21 cellular contexts compared by ENCODE assay signal in the genomic region with DNA sequence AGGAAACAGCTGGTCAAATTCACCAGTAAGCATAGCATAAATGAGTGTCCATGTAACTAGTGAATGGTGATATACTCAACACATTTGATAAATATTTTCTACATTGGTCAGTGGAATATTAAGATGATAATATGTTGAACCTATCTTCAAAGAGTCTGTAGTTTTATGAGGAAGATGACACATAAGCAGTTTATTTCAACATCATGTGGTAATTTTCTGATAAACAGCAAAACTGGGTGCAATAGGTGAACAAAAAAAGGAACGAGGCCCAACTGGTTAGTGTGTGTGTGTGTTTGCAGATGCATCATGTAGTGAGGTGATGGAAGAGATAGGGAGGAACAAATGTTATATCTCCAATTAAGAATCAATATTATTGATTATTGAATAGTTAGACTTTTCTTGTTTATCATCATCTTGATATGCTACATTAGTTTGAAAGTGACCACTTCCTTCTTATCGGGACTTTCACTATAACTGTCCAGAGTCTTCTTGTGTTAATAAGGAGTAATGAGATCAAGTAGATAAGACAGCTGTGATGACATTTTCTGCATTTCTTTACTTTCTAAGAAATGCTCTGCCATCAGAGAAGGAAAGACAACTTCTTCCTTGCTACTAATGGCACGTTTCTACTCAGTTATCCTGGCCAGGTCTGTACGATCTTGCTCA.
DNase-seq lines count a peak whose midpoint lies in the region; ATAC-seq and TF ChIP-seq lines count a peak whose summit lies in the region.
"Had no signal": no experiment of that assay in that cellular context is flagged by ENCODE, and none has a peak within 500 bp of the region (broad histone marks: within the 10 kb centered on the region; RNA-seq: fewer than 3 reads in every experiment).

No MANE protein-coding gene starts in this region.

- H3K36me3 Mint-ChIP-seq in activated CD8-positive, alpha-beta memory T cell treated with anti-CD3 and anti-CD28 coated beads, Interleukin-2, amount 10 ng/mL, durations not matched to agents 7 days and 5 days: peaks cover 71% of the 10 kb centered on the region
- peaks cover 27% of the 10 kb centered on the region for H3K36me3 Mint-ChIP-seq in activated naive CD8-positive, alpha-beta T cell
- H3K36me3 Mint-ChIP-seq in natural killer cell treated with Interleukin-12 subunit alpha and Interleukin-12 subunit beta and Interleukin-15 and Interleukin-18, amount 100 ng/mL, for 72 hours: peaks cover 50% of the 10 kb centered on the region
- H3K36me3 Mint-ChIP-seq in stimulated activated naive B cell treated with anti-CD40 and anti-IgM and Interleukin-4, amounts not matched to agents 10 μg/mL and 1 μg/mL and 100 μg/mL, for 72 hours: peaks cover 16 to 31% of the 10 kb centered on the region in 2 donors
- H3K36me3 Mint-ChIP-seq: brain had no signal

- peaks cover 32% of the 10 kb centered on the region for H3K9me3 Mint-ChIP-seq in activated CD8-positive, alpha-beta memory T cell treated with anti-CD3 and anti-CD28 coated beads, Interleukin-2, amount 10 ng/mL, durations not matched to agents 7 days and 5 days (ENCODE audit: low read depth)
- peaks cover 25% of the 10 kb centered on the region for H3K9me3 Mint-ChIP-seq in activated naive CD8-positive, alpha-beta T cell (ENCODE audit: low read depth)
- peaks cover 24% of the 10 kb centered on the region for H3K9me3 Mint-ChIP-seq in natural killer cell treated with Interleukin-12 subunit alpha and Interleukin-12 subunit beta and Interleukin-15 and Interleukin-18, amount 100 ng/mL, for 72 hours
- H3K9me3 Mint-ChIP-seq in stimulated activated naive B cell treated with anti-CD40 and anti-IgM and Interleukin-4, amounts not matched to agents 10 μg/mL and 1 μg/mL and 100 μg/mL, for 72 hours: peaks cover 22 to 25% of the 10 kb centered on the region in 2 donors

- no peak overlapping the region for H3K4me3 Mint-ChIP-seq in activated CD8-positive, alpha-beta memory T cell treated with anti-CD3 and anti-CD28 coated beads, Interleukin-2, amount 10 ng/mL, durations not matched to agents 7 days and 5 days
- no peak overlapping the region for H3K4me3 Mint-ChIP-seq in activated naive CD8-positive, alpha-beta T cell
- H3K4me3 Mint-ChIP-seq in natural killer cell treated with Interleukin-12 subunit alpha and Interleukin-12 subunit beta and Interleukin-15 and Interleukin-18, amount 100 ng/mL, for 72 hours: peak overlapping the region; percentile 54
- H3K4me3 Mint-ChIP-seq in stimulated activated naive B cell treated with anti-CD40 and anti-IgM and Interleukin-4, amounts not matched to agents 10 μg/mL and 1 μg/mL and 100 μg/mL, for 72 hours: no peak overlapping the region
- H3K4me3 Mint-ChIP-seq: brain, WTC11 had no signal

- CTCF ChIA-PET in activated CD8-positive, alpha-beta memory T cell treated with anti-CD3 and anti-CD28 coated beads, Interleukin-2, amount 10 ng/mL, durations not matched to agents 7 days and 5 days (lab: Charles Lee): interaction anchor here (1.2 to 3.5 kb wide), 6 partner anchors 9 to 312 kb away, joined by 3 to 30 read pairs (median 6); no protein-coding TSS in a partner anchor

- TF ChIP-seq CTCF in GM13976 (IDR thresholded peaks at IDR 0.05; ENCODE audit: borderline replicate concordance, control extremely low read depth, extremely low read depth, insufficient read depth, missing control alignments): no peak

- peaks cover 74% of the 10 kb centered on the region for H3K4me1 Mint-ChIP-seq in activated CD8-positive, alpha-beta memory T cell treated with anti-CD3 and anti-CD28 coated beads, Interleukin-2, amount 10 ng/mL, durations not matched to agents 7 days and 5 days
- H3K4me1 Mint-ChIP-seq in activated naive CD8-positive, alpha-beta T cell (ENCODE audit: low read depth): peaks cover 78% of the 10 kb centered on the region
- peaks cover 71 to 81% of the 10 kb centered on the region in 2 donors for H3K4me1 Mint-ChIP-seq in natural killer cell treated with Interleukin-12 subunit alpha and Interleukin-12 subunit beta and Interleukin-15 and Interleukin-18, amount 100 ng/mL, for 72 hours (ENCODE audit: low read depth in 2 of 2)
- H3K4me1 Mint-ChIP-seq in stimulated activated naive B cell treated with anti-CD40 and anti-IgM and Interleukin-4, amounts not matched to agents 10 μg/mL and 1 μg/mL and 100 μg/mL, for 72 hours: peaks cover 38 to 44% of the 10 kb centered on the region in 2 donors
- H3K4me1 Mint-ChIP-seq: brain, WTC11 had no signal

- ATAC-seq in activated CD8-positive, alpha-beta memory T cell treated with anti-CD3 and anti-CD28 coated beads, Interleukin-2, amount 10 ng/mL, durations not matched to agents 7 days and 5 days: no peak
- ATAC-seq in natural killer cell treated with Interleukin-12 subunit alpha and Interleukin-12 subunit beta and Interleukin-15 and Interleukin-18, amount 100 ng/mL, for 72 hours: no peak
- no peak for ATAC-seq in stimulated activated naive B cell treated with anti-CD40 and anti-IgM and Interleukin-4, amounts not matched to agents 10 μg/mL and 1 μg/mL and 100 μg/mL, for 72 hours (replicated peaks)
- no peak for ATAC-seq in SK-N-SH treated with all-trans-retinoic acid at 6 μM for 48 hours
- ATAC-seq: heart left ventricle, WTC11 had no signal

- H3K27ac Mint-ChIP-seq in activated CD8-positive, alpha-beta memory T cell treated with anti-CD3 and anti-CD28 coated beads, Interleukin-2, amount 10 ng/mL, durations not matched to agents 7 days and 5 days: peak overlapping the region; percentile 66
- H3K27ac Mint-ChIP-seq in activated naive CD8-positive, alpha-beta T cell: peak overlapping the region; percentile 83
- peak overlapping the region; percentile 92 to 95 for H3K27ac Mint-ChIP-seq in natural killer cell treated with Interleukin-12 subunit alpha and Interleukin-12 subunit beta and Interleukin-15 and Interleukin-18, amount 100 ng/mL, for 72 hours
- H3K27ac Mint-ChIP-seq in stimulated activated naive B cell treated with anti-CD40 and anti-IgM and Interleukin-4, amounts not matched to agents 10 μg/mL and 1 μg/mL and 100 μg/mL, for 72 hours: no peak overlapping the region
- H3K27ac Mint-ChIP-seq: brain, WTC11 had no signal

- no peaks in the 10 kb centered on the region for H3K27me3 Mint-ChIP-seq in activated CD8-positive, alpha-beta memory T cell treated with anti-CD3 and anti-CD28 coated beads, Interleukin-2, amount 10 ng/mL, durations not matched to agents 7 days and 5 days
- no peaks in the 10 kb centered on the region for H3K27me3 Mint-ChIP-seq in activated naive CD8-positive, alpha-beta T cell
- no peaks in the 10 kb centered on the region for H3K27me3 Mint-ChIP-seq in natural killer cell treated with Interleukin-12 subunit alpha and Interleukin-12 subunit beta and Interleukin-15 and Interleukin-18, amount 100 ng/mL, for 72 hours
- no peaks in the 10 kb centered on the region for H3K27me3 Mint-ChIP-seq in stimulated activated naive B cell treated with anti-CD40 and anti-IgM and Interleukin-4, amounts not matched to agents 10 μg/mL and 1 μg/mL and 100 μg/mL, for 72 hours

- DNase-seq in activated CD8-positive, alpha-beta memory T cell treated with anti-CD3 and anti-CD28 coated beads, Interleukin-2, amount 10 ng/mL, durations not matched to agents 7 days and 5 days: no peak
- no peak for DNase-seq in activated CD8-positive, alpha-beta memory T cell treated with anti-CD3 and anti-CD28 coated beads, Interleukin-2, amount 50 U/mL, for 48 hours
- DNase-seq in MV-4-11 (lab: John Stamatoyannopoulos, UW) (peak; percentile 45), GM13976 (ENCODE audit: low spot score) (no peak)
- no peak for DNase-seq in natural killer cell treated with Interleukin-12 subunit alpha and Interleukin-12 subunit beta and Interleukin-15 and Interleukin-18, amount 100 ng/mL, for 72 hours (ENCODE audit: low spot score)
- no peak for DNase-seq in stimulated activated naive B cell treated with anti-CD40 and anti-IgM and Interleukin-4, amounts not matched to agents 10 μg/mL and 1 μg/mL and 100 μg/mL, for 72 hours
- DNase-seq: C1 segment of cervical spinal cord; heart left ventricle; KG1; left ventricle myocardium inferior; NCI-H1092; NCI-H2081; NCI-H510A; SHP77; stimulated activated CD4-positive, alpha-beta T cell treated with anti-CD3 and anti-CD28 coated beads, Interleukin-12 subunit alpha, Interleukin-12 subunit beta, amount 100 ng/mL, for 4 hours; stimulated activated CD8-positive, alpha-beta memory T cell treated with anti-CD3 and anti-CD28 coated beads, Interleukin-4, amount 100 ng/mL, for 48 hours; testis had no signal

- in situ Hi-C loops in GM13976 (cut with MboI; ENCODE audit: low sequenced_read_pairs, unreplicated experiment): no loop called here

TF ChIP-seq in SK-N-SH treated with all-trans-retinoic acid at 6 μM for 48 hours, 23 proteins besides CTCF, POLR2A, EP300 and RAD21 (continues in another document):
- TF ChIP-seq ZFP30 (CRISPR knock-in tag; IDR thresholded peaks at IDR 0.05) (no peak), CSDC2 (CRISPR knock-in tag; IDR thresholded peaks at IDR 0.05) (no peak), ESRRG (CRISPR knock-in tag; IDR thresholded peaks at IDR 0.05) (no peak), RARB (CRISPR knock-in tag; IDR thresholded peaks at IDR 0.05) (no peak), TOX (CRISPR knock-in tag; IDR thresholded peaks at IDR 0.05; ENCODE audit: borderline replicate concordance) (no peak), ZC3H10 (CRISPR knock-in tag; IDR thresholded peaks at IDR 0.05) (no peak), ZFP3 (CRISPR knock-in tag; IDR thresholded peaks at IDR 0.05) (no peak), ZNF70 (CRISPR knock-in tag; IDR thresholded peaks at IDR 0.05) (no peak), PPARA (CRISPR knock-in tag; IDR thresholded peaks at IDR 0.05; ENCODE audit: borderline replicate concordance) (no peak)
- TF ChIP-seq, protein P1, sequence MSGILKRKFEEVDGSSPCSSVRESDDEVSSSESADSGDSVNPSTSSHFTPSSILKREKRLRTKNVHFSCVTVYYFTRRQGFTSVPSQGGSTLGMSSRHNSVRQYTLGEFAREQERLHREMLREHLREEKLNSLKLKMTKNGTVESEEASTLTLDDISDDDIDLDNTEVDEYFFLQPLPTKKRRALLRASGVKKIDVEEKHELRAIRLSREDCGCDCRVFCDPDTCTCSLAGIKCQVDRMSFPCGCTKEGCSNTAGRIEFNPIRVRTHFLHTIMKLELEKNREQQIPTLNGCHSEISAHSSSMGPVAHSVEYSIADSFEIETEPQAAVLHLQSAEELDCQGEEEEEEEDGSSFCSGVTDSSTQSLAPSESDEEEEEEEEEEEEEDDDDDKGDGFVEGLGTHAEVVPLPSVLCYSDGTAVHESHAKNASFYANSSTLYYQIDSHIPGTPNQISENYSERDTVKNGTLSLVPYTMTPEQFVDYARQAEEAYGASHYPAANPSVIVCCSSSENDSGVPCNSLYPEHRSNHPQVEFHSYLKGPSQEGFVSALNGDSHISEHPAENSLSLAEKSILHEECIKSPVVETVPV (CRISPR knock-in tag; IDR thresholded peaks at IDR 0.05): no peak
